ENCODE assay signal across 39 cellular contexts in the genomic region with DNA sequence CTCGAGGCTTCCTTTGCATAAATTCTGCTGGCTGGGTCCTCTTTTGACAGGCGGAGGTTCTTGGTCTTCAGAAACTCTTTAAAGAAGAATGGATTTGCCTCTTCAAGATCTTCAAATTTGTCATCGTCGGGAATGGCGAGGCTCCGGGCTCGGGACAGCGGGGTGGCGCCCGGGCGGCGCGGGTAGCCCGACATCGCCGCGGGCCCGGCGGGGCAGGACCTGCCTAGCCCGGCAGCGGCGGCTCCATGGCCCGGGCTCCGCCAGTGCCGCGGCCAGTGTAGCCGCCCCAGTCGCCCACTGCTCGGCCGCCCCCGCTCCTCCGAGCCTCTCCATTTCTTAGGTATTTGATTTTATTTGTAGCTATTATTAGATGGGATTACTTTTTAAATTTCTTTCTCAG. TPM values are rescaled to one million over a fixed set of nuclear protein-coding genes. Genes with fewer than 3 reads are reported as not detected.
"Had no signal": no experiment of that assay in that cellular context is flagged by ENCODE, and none has a peak within 500 bp of the region (broad histone marks: within the 10 kb centered on the region; RNA-seq: fewer than 3 reads in every experiment).

No MANE protein-coding gene starts in this region.

- H3K27ac ChIP-seq: KMS-11 had no signal

- H3K36me3 ChIP-seq: MG63 had no signal

- H3K9me3 ChIP-seq: MG63 had no signal

- H3K4me2 ChIP-seq: KMS-11 had no signal

- H3K4me3 ChIP-seq: MG63 had no signal

- H3K9ac ChIP-seq: KMS-11 had no signal

- DNase-seq: Karpas-422, Kasumi-1, MG63, MM.1S, MV-4-11, NCI-H1048, NCI-H1092, NCI-H1092 treated with DMSO at 0.1 percent for 48 hours, NCI-H1105, NCI-H1105 treated with DMSO at 0.1 percent for 48 hours, NCI-H1417, NCI-H1417 treated with DMSO at 0.1 percent for 48 hours, NCI-H1436, NCI-H1436 treated with DMSO at 0.1 percent for 48 hours, NCI-H146, NCI-H1694, NCI-H1694 treated with DMSO at 0.1 percent for 48 hours, NCI-H187, NCI-H187 treated with DMSO at 0.1 percent for 48 hours, NCI-H1930, NCI-H2029, NCI-H2029 treated with DMSO at 0.1 percent for 48 hours, NCI-H2081, NCI-H2081 treated with DMSO at 0.1 percent for 48 hours, NCI-H2107, NCI-H2171, NCI-H2171 treated with DMSO at 0.1 percent for 48 hours, NCI-H2227 treated with DMSO at 0.1 percent for 48 hours, NCI-H226, NCI-H345, NCI-H446, NCI-H446 treated with DMSO at 0.1 percent for 48 hours, NCI-H510A, NCI-H510A treated with DMSO at 0.1 percent for 48 hours had no signal

RNA-seq across cellular contexts. Expression of gene TNN, which starts 22.1 kb away (rescaled TPM):
- total RNA-seq: LHCN-M2, M059J, MCF 10A, NCI-H460 had no signal
